ENCODE assay signal across 17 cellular contexts in genomic region chr4:105710678-105711077, GRCh38. TPM values are rescaled to one million over a fixed set of nuclear protein-coding genes. Genes with fewer than 3 reads are reported as not detected.
A peak's percentile ranks its signal among the peaks of the same experiment; 100 is the strongest.
DNase-seq lines count a peak whose midpoint lies in the region; ATAC-seq and TF ChIP-seq lines count a peak whose summit lies in the region.
"Had no signal": no experiment of that assay in that cellular context is flagged by ENCODE, and none has a peak within 500 bp of the region (broad histone marks: within the 10 kb centered on the region; RNA-seq: fewer than 3 reads in every experiment).

No MANE protein-coding gene starts in this region.

- peaks cover 12 to 27% of the 10 kb centered on the region in 2 experiments; a peak in 3 of 4 replicates for H3K4me1 ChIP-seq in SK-N-SH (ENCODE audit: control insufficient read depth in 1 of 2, insufficient read depth in 2 of 2, low read depth in 1 of 2, low read length in 1 of 2)
- H3K4me1 ChIP-seq in mesenchymal stem cell (ENCODE audit: control insufficient read depth, insufficient read depth, low read depth, low read length), result no peaks in the 10 kb centered on the region
- H3K4me1 ChIP-seq in thyroid gland, result peaks cover 17 to 20% of the 10 kb centered on the region in 2 donors

- H3K4me3 ChIP-seq in SK-N-SH (ENCODE audit: low read depth in 2 of 2, low read length in 1 of 2) (peak overlapping the region; percentile 73 to 97; a peak in 3 of 4 replicates), mesenchymal stem cell (ENCODE audit: insufficient read depth in 1 of 2, low read depth in 1 of 2, low read length in 2 of 2) (no peak overlapping the region), thyroid gland (replicated peaks in 1 of 3) (no peak overlapping the region)

- H3K9ac ChIP-seq in SK-N-SH (peak overlapping the region; percentile 76; the same call in 1 of the 2 replicates), mesenchymal stem cell (ENCODE audit: low read length) (peak overlapping the region; percentile 95)
- H3K9ac ChIP-seq: parathyroid adenoma had no signal

- H4K91ac ChIP-seq in mesenchymal stem cell (ENCODE audit: low read length), result no peak overlapping the region

- H3K4me2 ChIP-seq in SK-N-SH (peak overlapping the region; percentile 80), mesenchymal stem cell (ENCODE audit: low read length, poor library complexity, severe bottlenecking) (no peak overlapping the region)

- no peak overlapping the region for H4K8ac ChIP-seq in mesenchymal stem cell (ENCODE audit: low read length)

- TF ChIP-seq EP300 in SK-N-SH (IDR thresholded peaks at IDR 0.05; ENCODE audit: borderline replicate concordance in 1 of 2, low read depth in 1 of 2, low read length in 1 of 2), result peak in 1 of 2 experiments; percentile 15; a peak in 1 of 4 replicates

- H3K79me2 ChIP-seq in SK-N-SH (ENCODE audit: insufficient read depth), result peaks cover 71% of the 10 kb centered on the region

- H3K9me2 ChIP-seq in SK-N-SH, result no peaks in the 10 kb centered on the region

- H3K27me3 ChIP-seq in SK-N-SH (ENCODE audit: insufficient read depth) (no peaks in the 10 kb centered on the region), mesenchymal stem cell (ENCODE audit: control insufficient read depth in 1 of 2, insufficient read depth in 1 of 2, low read length in 2 of 2) (no peaks in the 10 kb centered on the region), thyroid gland (no peaks in the 10 kb centered on the region)

- intact Hi-C loops in thyroid gland (cut with DNase I), result loop anchor here (5.0 kb wide), 1 partner anchor 188 kb away; no protein-coding TSS in a partner anchor

- no peak overlapping the region for H2BK120ac ChIP-seq in mesenchymal stem cell (ENCODE audit: low read depth, low read length)

- H3K18ac ChIP-seq in mesenchymal stem cell (ENCODE audit: low read depth in 1 of 2, low read length in 2 of 2), result no peak overlapping the region

- H3K9me3 ChIP-seq in SK-N-SH (no peaks in the 10 kb centered on the region), mesenchymal stem cell (ENCODE audit: control insufficient read depth, low read length) (no peaks in the 10 kb centered on the region), thyroid gland (no peaks in the 10 kb centered on the region)

- H2BK5ac ChIP-seq in mesenchymal stem cell (ENCODE audit: low read depth, low read length, poor library complexity, severe bottlenecking), result no peak overlapping the region

- H4K20me1 ChIP-seq in SK-N-SH (ENCODE audit: insufficient read depth), result no peaks in the 10 kb centered on the region

- H3K23ac ChIP-seq in mesenchymal stem cell (ENCODE audit: low read length in 2 of 2), result no peak overlapping the region

- TF ChIP-seq CTCF in SK-N-SH (IDR thresholded peaks at IDR 0.05) (no peak), thyroid gland (IDR thresholded peaks at IDR 0.05) (no peak)

- H2BK15ac ChIP-seq in mesenchymal stem cell (ENCODE audit: low read depth, poor library complexity, severe bottlenecking), result no peak overlapping the region

- no peak overlapping the region for H3K4ac ChIP-seq in mesenchymal stem cell (ENCODE audit: low read depth in 1 of 2, low read length in 2 of 2)

- H2AFZ ChIP-seq in SK-N-SH (ENCODE audit: low read depth) (peak overlapping the region; percentile 33), mesenchymal stem cell (ENCODE audit: low read depth, low read length) (no peak overlapping the region)
- H2AFZ ChIP-seq: parathyroid adenoma had no signal

- ATAC-seq in HG02938 (IDR thresholded peaks at IDR 0.05; ENCODE audit: unreplicated experiment) (no peak), HG03280 (IDR thresholded peaks at IDR 0.05; ENCODE audit: unreplicated experiment) (no peak)
- ATAC-seq: stimulated activated naive B cell treated with anti-CD40 and anti-IgM and Interleukin-4, amounts not matched to agents 10 μg/mL and 1 μg/mL and 100 μg/mL, for 72 hours; WTC11 had no signal

- peak overlapping the region in 1 of 2 experiments; percentile 81; a peak in 3 of 4 replicates for H3K27ac ChIP-seq in SK-N-SH (ENCODE audit: low read depth in 2 of 2, low read length in 1 of 2)
- no peak overlapping the region for H3K27ac ChIP-seq in mesenchymal stem cell (ENCODE audit: low read length, poor library complexity, severe bottlenecking)
- H3K27ac ChIP-seq in thyroid gland, result no peak overlapping the region
- H3K27ac ChIP-seq: parathyroid adenoma had no signal

- no peak overlapping the region for H3K14ac ChIP-seq in mesenchymal stem cell (ENCODE audit: low read length in 2 of 2)

- no peak overlapping the region for H2BK12ac ChIP-seq in mesenchymal stem cell (ENCODE audit: low read length in 2 of 2)

- H2AK5ac ChIP-seq in mesenchymal stem cell (ENCODE audit: low read length, severe bottlenecking), result no peak overlapping the region

- POLR2A ChIA-PET in SK-N-SH (lab: Yijun Ruan, JAX), result no interaction called here

- peaks cover 9% of the 10 kb centered on the region for H3K79me1 ChIP-seq in mesenchymal stem cell (replicated peaks; ENCODE audit: low read length, poor library complexity, severe bottlenecking)

- H3K36me3 ChIP-seq in SK-N-SH (replicated peaks in 1 of 2; ENCODE audit: control insufficient read depth in 1 of 2, insufficient read depth in 2 of 2, low read length in 1 of 2) (no peaks in the 10 kb centered on the region), mesenchymal stem cell (ENCODE audit: control insufficient read depth in 1 of 2, insufficient read depth in 2 of 2, low read depth in 1 of 2, low read length in 2 of 2) (no peaks in the 10 kb centered on the region), thyroid gland (no peaks in the 10 kb centered on the region)

- CTCF ChIA-PET in SK-N-SH (lab: Yijun Ruan, JAX), result interaction anchor here (1.5 to 2.4 kb wide), 2 partner anchors 190 to 237 kb away, joined by 5 to 9 read pairs; partner anchors contain the start of gene PPA2

- no peak for TF ChIP-seq RAD21 in SK-N-SH (IDR thresholded peaks at IDR 0.05; ENCODE audit: low read length)

- no peak for TF ChIP-seq POLR2A in thyroid gland (IDR thresholded peaks at IDR 0.05)

- DNase-seq in D341Med (ENCODE audit: low spot score), result peak; percentile 60
- peak; percentile 86 for DNase-seq in LHCN-M2 (ENCODE audit: low read depth)
- peak; percentile 38 for DNase-seq in SK-N-SH
- DNase-seq in mesenchymal stem cell, result no peak
- DNase-seq in thyroid gland, result no peak
- no peak for DNase-seq in NCI-H526 treated with DMSO at 0.1 percent for 48 hours (lab: John Stamatoyannopoulos, UW)
- DNase-seq: activated T-cell treated with anti-CD3 and anti-CD28 coated beads, Interleukin-2, amount 50 U/mL, for 24 hours; amygdala; dermis blood vessel endothelial cell; NCI-H2171 treated with DMSO at 0.1 percent for 48 hours; SHP77 treated with DMSO at 0.1 percent for 48 hours; stimulated activated CD4-positive, alpha-beta T cell treated with anti-CD3 and anti-CD28 coated beads, Interleukin-2, amount 100 ng/mL, for 24 hours; stimulated activated naive B cell treated with anti-CD40 and anti-IgM and Interleukin-4, amounts not matched to agents 10 μg/mL and 1 μg/mL and 100 μg/mL, for 72 hours had no signal

- H3F3A ChIP-seq in SK-N-SH (replicated peaks; ENCODE audit: insufficient read depth), result peaks cover 24% of the 10 kb centered on the region

- 32% methylated on average over 6 of the region's 6 CpGs for WGBS in SK-N-SH (ENCODE audit: low lambda C conversion rate)
- WGBS in mesenchymal stem cell, result 87% methylated on average over 5 of the region's 6 CpGs
- WGBS in thyroid gland, 2 donors, result 78 to 79% methylated on average over 6 of the region's 6 CpGs

TF ChIP-seq in SK-N-SH, 30 proteins besides CTCF, POLR2A, EP300 and RAD21:
- TF ChIP-seq GATA2 (CRISPR knock-in tag; IDR thresholded peaks at IDR 0.05) (peak; percentile 72), MEF2A (IDR thresholded peaks at IDR 0.05; ENCODE audit: borderline replicate concordance, low read depth) (no peak), MXI1 (IDR thresholded peaks at IDR 0.05; ENCODE audit: low read depth, low read length) (0 out of 2 replicates have a peak, but pooled peaks have one; percentile 46), GABPA (IDR thresholded peaks at IDR 0.05; ENCODE audit: low read depth) (no peak), RFX5 (IDR thresholded peaks at IDR 0.05; ENCODE audit: low read length) (peak; percentile 96), EZH2phosphoT487 (IDR thresholded peaks at IDR 0.05; ENCODE audit: borderline replicate concordance, low read depth) (no peak), RCOR1 (IDR thresholded peaks at IDR 0.05; ENCODE audit: low read length) (no peak), TAF1 (IDR thresholded peaks at IDR 0.05; ENCODE audit: borderline replicate concordance, low read depth, low read length) (no peak)
- TF ChIP-seq, protein P1, sequence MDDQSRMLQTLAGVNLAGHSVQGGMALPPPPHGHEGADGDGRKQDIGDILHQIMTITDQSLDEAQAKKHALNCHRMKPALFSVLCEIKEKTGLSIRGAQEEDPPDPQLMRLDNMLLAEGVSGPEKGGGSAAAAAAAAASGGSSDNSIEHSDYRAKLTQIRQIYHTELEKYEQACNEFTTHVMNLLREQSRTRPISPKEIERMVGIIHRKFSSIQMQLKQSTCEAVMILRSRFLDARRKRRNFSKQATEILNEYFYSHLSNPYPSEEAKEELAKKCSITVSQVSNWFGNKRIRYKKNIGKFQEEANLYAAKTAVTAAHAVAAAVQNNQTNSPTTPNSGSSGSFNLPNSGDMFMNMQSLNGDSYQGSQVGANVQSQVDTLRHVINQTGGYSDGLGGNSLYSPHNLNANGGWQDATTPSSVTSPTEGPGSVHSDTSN (IDR thresholded peaks at IDR 0.05), result peak; percentile 36; the same call in 1 of the 2 replicates

RNA-seq across cellular contexts. Expression of gene GSTCD, which starts 2.1 kb away (rescaled TPM):
- total RNA-seq in LHCN-M2 (2014; rRNA removed) (18.6 and 25.8 TPM in 2 replicates), thyroid gland (10 to 100 TPM in 3 of 4 donors, 1 to 10 TPM in 1; 9.4 to 18.9 (median 15.2) TPM)
- polyA plus RNA-seq in LHCN-M2 (2012), result 3.1 TPM
- polyA plus RNA-seq in SK-N-SH (2012; rRNA removed), result 4.8 and 7.1 TPM in 2 replicates
- 6.7 and 7.3 TPM in 2 replicates for polyA plus RNA-seq in SK-N-SH (2012; cell fraction: cytosol; rRNA removed)
- 6.2 and 6.6 TPM in 2 replicates for polyA plus RNA-seq in SK-N-SH (2012; cell fraction: nucleus; rRNA removed)
- 3.9 TPM for polyA plus RNA-seq in mesenchymal stem cell (2013, experiment 1 of 2)
- 3.2 TPM for polyA plus RNA-seq in mesenchymal stem cell (2013, experiment 2 of 2)

RNA-seq across cellular contexts. Expression of gene INTS12, which starts 2.2 kb away (rescaled TPM):
- total RNA-seq in LHCN-M2 (2014; rRNA removed) (18.1 and 23.9 TPM in 2 replicates), thyroid gland (10 to 100 TPM; 21.6 to 40.8 (median 32.2) TPM)
- polyA plus RNA-seq in LHCN-M2 (2012), result 17.2 TPM
- polyA plus RNA-seq in SK-N-SH (2012; rRNA removed), result 25.1 and 31.3 TPM in 2 replicates
- 28.1 and 31.3 TPM in 2 replicates for polyA plus RNA-seq in SK-N-SH (2012; cell fraction: cytosol; rRNA removed)
- 19.9 and 27.7 TPM in 2 replicates for polyA plus RNA-seq in SK-N-SH (2012; cell fraction: nucleus; rRNA removed)
- 23.5 TPM for polyA plus RNA-seq in mesenchymal stem cell (2013, experiment 1 of 2)
- polyA plus RNA-seq in mesenchymal stem cell (2013, experiment 2 of 2), result 23.9 TPM

Comparison
In these comparisons a context has a peak if more than half of its experiments do, and no peak if none do; other contexts are left out.
1. DNase-seq: peak in D341Med (single experiment), LHCN-M2 (single experiment) and SK-N-SH (single experiment); none in mesenchymal stem cell (single experiment), thyroid gland (0 of 2) and NCI-H526 treated with DMSO at 0.1 percent for 48 hours (single experiment).
2. H3K4me3 ChIP-seq: peak in SK-N-SH (2 of 2); none in mesenchymal stem cell (0 of 2) and thyroid gland (0 of 3).